Comparison of ENCODE assay signal across 8 cellular contexts in the genomic region with DNA sequence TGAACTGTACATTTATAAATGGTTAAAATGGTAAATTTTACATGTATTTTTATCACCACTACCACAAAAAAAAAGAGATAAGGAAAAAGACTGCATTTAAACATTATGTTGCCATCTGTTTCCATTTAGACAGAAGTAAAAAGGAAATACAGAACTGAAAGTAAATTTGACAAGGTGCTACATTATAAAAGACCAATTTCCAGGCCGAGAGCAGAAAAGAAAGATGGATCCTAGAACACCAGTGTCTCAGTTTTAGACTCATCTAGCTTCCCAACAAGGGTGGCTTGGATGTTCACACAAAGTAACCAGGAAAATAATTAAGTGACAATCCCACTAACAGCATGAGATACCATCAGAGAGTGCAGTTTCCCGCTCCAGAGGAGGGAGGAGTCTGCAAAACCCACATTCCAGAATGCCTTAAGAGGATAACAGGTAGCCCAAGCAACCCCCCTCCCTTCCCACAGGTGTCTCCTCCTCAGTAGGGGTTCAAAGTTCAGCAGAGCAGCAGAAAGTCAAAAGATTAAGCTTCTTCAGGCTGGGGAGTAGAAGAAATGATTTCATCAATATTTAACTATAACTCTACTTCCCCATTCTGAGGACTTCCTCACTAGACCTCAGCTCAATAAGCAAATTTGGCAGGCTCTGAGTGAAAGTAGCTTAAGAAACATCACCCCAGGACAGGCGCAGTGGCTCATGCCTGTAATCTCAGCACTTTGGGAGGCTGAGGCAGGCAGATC. TPM values are rescaled to one million over a fixed set of nuclear protein-coding genes. Genes with fewer than 3 reads are reported as not detected.
A peak's percentile ranks its signal among the peaks of the same experiment; 100 is the strongest.
DNase-seq lines count a peak whose midpoint lies in the region; ATAC-seq, FAIRE-seq and TF ChIP-seq lines count a peak whose summit lies in the region.

No MANE protein-coding gene starts in this region.

- peak overlapping the region; percentile 73 for H3K27ac Mint-ChIP-seq in astrocyte (ENCODE audit: unreplicated experiment)

- H3K9me3 ChIP-seq in DOHH2 (ENCODE audit: control insufficient read depth, insufficient read depth, low read length) = no peaks in the 10 kb centered on the region
- H3K9me3 ChIP-seq in astrocyte (ENCODE audit: insufficient read depth, low read depth, low read length) = no peaks in the 10 kb centered on the region
- H3K9me3 ChIP-seq in muscle layer of duodenum (ENCODE audit: control insufficient read depth in 1 of 2, low read length in 2 of 2) = no peaks in the 10 kb centered on the region

- peak overlapping the region; percentile 91 for H3K4me2 ChIP-seq in DOHH2 (ENCODE audit: low read length)
- H3K4me2 ChIP-seq in astrocyte (ENCODE audit: low read length) = peak overlapping the region; percentile 94

- H3K36me3 Mint-ChIP-seq in astrocyte (ENCODE audit: low read depth, unreplicated experiment) = peaks cover 4% of the 10 kb centered on the region

- no peaks in the 10 kb centered on the region for H3K9me2 ChIP-seq in DOHH2 (replicated peaks; ENCODE audit: control insufficient read depth, low read length)

- H3K4me3 Mint-ChIP-seq in astrocyte (ENCODE audit: unreplicated experiment) = peak overlapping the region; percentile 76

- no peak for FAIRE-seq in astrocyte (lab: Jason Lieb, UNC)

- H3K4me1 ChIP-seq in DOHH2 (ENCODE audit: control insufficient read depth, low read length) (peaks cover 52% of the 10 kb centered on the region), astrocyte (ENCODE audit: insufficient read depth, low read length) (peaks cover 44% of the 10 kb centered on the region), muscle layer of duodenum (ENCODE audit: control insufficient read depth in 1 of 2, insufficient read depth in 2 of 2, low read length in 2 of 2) (peaks cover 30 to 65% of the 10 kb centered on the region in 2 donors)

- no peak overlapping the region for H2AFZ ChIP-seq in astrocyte (ENCODE audit: low read depth, low read length)

- H3K9ac ChIP-seq in astrocyte (ENCODE audit: low read length) = peak overlapping the region; percentile 33

- peaks cover 2% of the 10 kb centered on the region for H3K9me3 Mint-ChIP-seq in astrocyte (ENCODE audit: unreplicated experiment)

- H3K27me3 ChIP-seq in DOHH2 (ENCODE audit: control insufficient read depth, low read length) (no peaks in the 10 kb centered on the region), astrocyte (ENCODE audit: insufficient read depth, low read length) (no peaks in the 10 kb centered on the region), muscle layer of duodenum (ENCODE audit: low read depth, low read length) (no peaks in the 10 kb centered on the region)

- no peaks in the 10 kb centered on the region for H3K27me3 Mint-ChIP-seq in astrocyte (ENCODE audit: low read depth, unreplicated experiment)

- H3K79me2 ChIP-seq in DOHH2 (ENCODE audit: control insufficient read depth, low read length) (peaks cover 79% of the 10 kb centered on the region), astrocyte (ENCODE audit: insufficient read depth, low read length) (peaks cover 80% of the 10 kb centered on the region)

- H3K36me3 ChIP-seq in DOHH2 (ENCODE audit: control insufficient read depth, low read length) (peaks cover 68% of the 10 kb centered on the region), astrocyte (ENCODE audit: insufficient read depth, low read length) (peaks cover 19% of the 10 kb centered on the region), muscle layer of duodenum (ENCODE audit: control insufficient read depth in 1 of 2, insufficient read depth in 2 of 2, low read length in 2 of 2) (peaks cover 6 to 9% of the 10 kb centered on the region in 2 donors)

- peak overlapping the region; percentile 82 for H3K4me3 ChIP-seq in DOHH2 (ENCODE audit: low read length)
- H3K4me3 ChIP-seq in astrocyte (ENCODE audit: insufficient read depth, low read depth, low read length) = peak overlapping the region; percentile 51
- H3K4me3 ChIP-seq in muscle layer of duodenum (ENCODE audit: low read depth in 1 of 2, low read length in 2 of 2) = peak overlapping the region in 1 of 2 donors; percentile 6

- peaks cover 57% of the 10 kb centered on the region for H3K4me1 Mint-ChIP-seq in astrocyte (ENCODE audit: low read depth, unreplicated experiment)

- TF ChIP-seq CTCF in DOHH2 (IDR thresholded peaks at IDR 0.05; ENCODE audit: low read depth, low read length, poor library complexity, severe bottlenecking) (no peak), astrocyte (IDR thresholded peaks at IDR 0.05; ENCODE audit: insufficient read depth, low read depth, low read length) (no peak)

- H3K27ac ChIP-seq in DOHH2 (ENCODE audit: low read depth, low read length) (peak overlapping the region; percentile 66), astrocyte (ENCODE audit: low read depth, low read length) (no peak overlapping the region), muscle layer of duodenum (ENCODE audit: low read length) (peak overlapping the region; percentile 22)

- DNase-seq in Kasumi-1 (lab: John Stamatoyannopoulos, UW) (peak; percentile 74 to 85), astrocyte (ENCODE audit: low read depth) (no peak), GOT3 (lab: John Stamatoyannopoulos, UW) (no peak), NCI-H2107 treated with DMSO at 0.1 percent for 48 hours (lab: John Stamatoyannopoulos, UW; ENCODE audit: unreplicated experiment) (no peak), hippocampal formation (lab: John Stamatoyannopoulos, UW) (no peak)

- no peak for ATAC-seq in GM19397 (IDR thresholded peaks at IDR 0.05; ENCODE audit: unreplicated experiment)

- no peaks in the 10 kb centered on the region for H3F3A ChIP-seq in DOHH2 (ENCODE audit: control insufficient read depth, insufficient read depth)

- H4K20me1 ChIP-seq in DOHH2 (ENCODE audit: control insufficient read depth, insufficient read depth, low read depth, low read length) (peaks cover 48% of the 10 kb centered on the region), astrocyte (ENCODE audit: insufficient read depth, low read length) (peaks cover 77% of the 10 kb centered on the region)

RNA-seq across cellular contexts. Expression of a gene that starts 11.8 kb away (rescaled TPM):
- total RNA-seq in astrocyte = 600 and 687 TPM in 2 replicates

RNA-seq across cellular contexts. Expression of a gene that starts 25.2 kb away (rescaled TPM):
- total RNA-seq in astrocyte = 0.07 TPM in 1 of 2 replicates, not detected in the other

RNA-seq across cellular contexts. Expression of a gene that starts 26.0 kb away (rescaled TPM):
- total RNA-seq in astrocyte = not detected in 2 replicates

RNA-seq across cellular contexts. Expression of a gene that starts 40.6 kb away (rescaled TPM):
- total RNA-seq in astrocyte = 203 and 218 TPM in 2 replicates

Comparison
In these comparisons a context has a peak if more than half of its experiments do, and no peak if none do; other contexts are left out.
1. DNase-seq: peak in Kasumi-1 (2 of 2); none in astrocyte (single experiment), GOT3 (single experiment), NCI-H2107 treated with DMSO at 0.1 percent for 48 hours (single experiment) and hippocampal formation (0 of 2).